Comparison of ENCODE assay signal across 1 cellular context in the genomic region with DNA sequence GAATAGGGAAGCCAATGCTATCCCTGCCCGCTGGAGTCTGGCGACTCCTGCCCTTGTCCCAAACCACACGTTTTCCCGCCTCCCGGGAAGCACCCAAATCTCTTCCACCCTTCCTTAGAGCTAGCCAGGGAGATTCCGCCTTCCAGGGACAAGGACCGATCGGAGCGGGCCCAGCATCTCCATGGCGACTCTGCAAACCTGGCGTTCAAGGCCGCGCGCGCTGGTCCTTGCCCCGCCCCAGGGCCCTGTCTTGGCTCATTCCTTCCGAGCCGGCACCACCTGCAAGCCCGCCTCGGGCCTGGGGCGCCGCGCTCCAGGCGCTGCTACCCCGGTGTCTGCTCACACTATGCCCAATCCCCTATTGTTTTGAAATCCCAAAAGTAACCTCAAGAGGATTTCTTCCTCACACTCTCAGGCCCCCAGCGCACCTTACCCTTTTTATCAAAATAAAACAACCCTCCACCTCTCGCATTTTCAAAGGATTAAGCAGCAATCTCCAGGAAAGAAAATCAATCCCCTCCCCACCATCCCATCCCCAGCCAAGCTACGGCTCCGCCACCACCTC.
TF ChIP-seq lines count a peak whose summit lies in the region.

No MANE protein-coding gene starts in this region.

TF ChIP-seq in HepG2, 621 proteins besides CTCF, POLR2A, EP300 and RAD21 (continued from another document):
- TF ChIP-seq, protein P1, sequence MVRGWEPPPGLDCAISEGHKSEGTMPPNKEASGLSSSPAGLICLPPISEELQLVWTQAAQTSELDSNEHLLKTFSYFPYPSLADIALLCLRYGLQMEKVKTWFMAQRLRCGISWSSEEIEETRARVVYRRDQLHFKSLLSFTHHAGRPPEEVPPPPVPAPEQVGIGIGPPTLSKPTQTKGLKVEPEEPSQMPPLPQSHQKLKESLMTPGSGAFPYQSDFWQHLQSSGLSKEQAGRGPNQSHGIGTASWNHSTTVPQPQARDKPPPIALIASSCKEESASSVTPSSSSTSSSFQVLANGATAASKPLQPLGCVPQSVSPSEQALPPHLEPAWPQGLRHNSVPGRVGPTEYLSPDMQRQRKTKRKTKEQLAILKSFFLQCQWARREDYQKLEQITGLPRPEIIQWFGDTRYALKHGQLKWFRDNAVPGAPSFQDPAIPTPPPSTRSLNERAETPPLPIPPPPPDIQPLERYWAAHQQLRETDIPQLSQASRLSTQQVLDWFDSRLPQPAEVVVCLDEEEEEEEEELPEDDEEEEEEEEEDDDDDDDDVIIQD (CRISPR knock-in tag; IDR thresholded peaks at IDR 0.05; ENCODE audit: low read depth), result no peak
- TF ChIP-seq ZKSCAN8 (CRISPR knock-in tag; IDR thresholded peaks at IDR 0.05; ENCODE audit: borderline replicate concordance), result no peak
